Comparison of ENCODE assay signal across 9 cellular contexts in the genomic region with DNA sequence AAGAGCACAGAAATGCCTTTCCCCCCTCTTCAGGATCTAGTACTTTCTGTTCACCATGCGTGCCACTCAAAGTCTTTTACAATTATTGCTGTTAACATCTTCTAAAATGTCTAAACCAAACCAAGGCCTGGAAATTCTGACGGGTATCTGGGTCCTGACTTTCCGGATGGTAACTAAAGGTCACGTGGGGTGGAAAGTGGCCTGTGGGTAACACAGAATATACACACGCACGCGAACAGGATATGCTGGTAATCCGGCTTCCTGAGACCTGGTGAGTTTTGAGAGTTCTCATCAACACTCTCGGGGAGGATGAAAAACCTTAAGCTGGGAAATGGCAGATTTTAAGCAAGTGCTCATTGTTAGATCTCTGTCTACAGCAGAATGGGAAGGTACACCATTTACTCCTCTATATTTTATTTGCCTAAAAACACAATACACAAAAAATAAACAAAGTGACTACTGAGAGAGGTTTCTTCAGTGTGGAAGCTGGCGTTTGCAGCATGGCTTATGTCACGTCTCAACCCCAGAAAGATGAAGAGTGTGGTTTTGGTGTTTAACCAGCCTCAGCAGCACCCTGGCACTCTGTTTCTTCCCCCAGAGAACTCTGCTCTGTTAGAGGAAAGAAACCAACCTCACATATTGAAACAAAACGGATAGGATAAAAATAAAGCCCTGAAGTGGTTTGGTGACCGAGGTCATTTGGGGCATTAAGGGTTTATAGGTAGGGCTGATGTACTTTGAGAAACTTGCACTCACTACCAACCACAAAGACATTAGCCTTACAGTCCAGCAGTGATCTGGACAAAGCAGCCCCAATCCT. TPM values are rescaled to one million over a fixed set of nuclear protein-coding genes. Genes with fewer than 3 reads are reported as not detected.
DNase-seq lines count a peak whose midpoint lies in the region; ATAC-seq and TF ChIP-seq lines count a peak whose summit lies in the region.
"Had no signal": no experiment of that assay in that cellular context is flagged by ENCODE, and none has a peak within 500 bp of the region (broad histone marks: within the 10 kb centered on the region; RNA-seq: fewer than 3 reads in every experiment).

No MANE protein-coding gene starts in this region.

- H3K36me3 ChIP-seq in naive thymus-derived CD4-positive, alpha-beta T cell (ENCODE audit: control insufficient read depth in 2 of 3, insufficient read depth in 3 of 3, low read length in 3 of 3) = no peaks in the 10 kb centered on the region
- H3K36me3 ChIP-seq in PC-3 (ENCODE audit: low read depth, low read length) = no peaks in the 10 kb centered on the region

- H4K20me1 ChIP-seq in PC-3 (ENCODE audit: low read length) = 0 out of 2 replicates have a peak, but pooled peaks cover 3% of the 10 kb centered on the region

- peaks cover 0 to 42% (median 12%) of the 10 kb centered on the region in 5 donors for H3K36me3 Mint-ChIP-seq in naive thymus-derived CD4-positive, alpha-beta T cell

- H3K27ac ChIP-seq in naive thymus-derived CD4-positive, alpha-beta T cell (ENCODE audit: low read depth, low read length) = peak overlapping the region; percentile 80
- no peak overlapping the region for H3K27ac ChIP-seq in PC-3 (ENCODE audit: low read length)
- H3K27ac ChIP-seq: SK-N-MC had no signal

- no peaks in the 10 kb centered on the region for H3K9me2 ChIP-seq in PC-3 (replicated peaks; ENCODE audit: low read length)

- peak overlapping the region; percentile 96 to 100 (median 99) for H3K27ac Mint-ChIP-seq in naive thymus-derived CD4-positive, alpha-beta T cell

- intact Hi-C loops in naive thymus-derived CD4-positive, alpha-beta T cell (cut with micrococcal nuclease) = loop anchor here (1.0 to 5.0 kb wide), 17 partner anchors 9 to 550 kb away; a partner anchor contains a TSS
- intact Hi-C loops in PC-3 (cut with micrococcal nuclease) = no loop called here

- DNase-seq in activated CD8-positive, alpha-beta memory T cell treated with anti-CD3 and anti-CD28 coated beads, Interleukin-2, amount 50 U/mL, for 4 hours = peak; percentile 80
- DNase-seq in naive thymus-derived CD4-positive, alpha-beta T cell = peak; percentile 20 to 96 (median 91)
- DNase-seq in cerebellar cortex (ENCODE audit: low spot score) (no peak), NCI-H146 treated with DMSO at 0.1 percent for 48 hours (lab: John Stamatoyannopoulos, UW; ENCODE audit: unreplicated experiment) (no peak), PC-3 (no peak)

- no peaks in the 10 kb centered on the region for H3K27me3 ChIP-seq in naive thymus-derived CD4-positive, alpha-beta T cell (ENCODE audit: control insufficient read depth in 2 of 2, insufficient read depth in 2 of 2, low read length in 2 of 2)
- no peaks in the 10 kb centered on the region for H3K27me3 ChIP-seq in PC-3 (ENCODE audit: low read length)

- H3K4me1 ChIP-seq in naive thymus-derived CD4-positive, alpha-beta T cell (ENCODE audit: control insufficient read depth in 2 of 2, insufficient read depth in 2 of 2, low read length in 2 of 2) = peaks cover 65 to 90% of the 10 kb centered on the region in 2 donors
- H3K4me1 ChIP-seq in PC-3 (ENCODE audit: insufficient read depth, low read length) = peaks cover 9% of the 10 kb centered on the region; the same call in 1 of the 2 replicates

- no peak for TF ChIP-seq CTCF in PC-3 (conservative IDR thresholded peaks at IDR 0.05; ENCODE audit: low read depth, low read length)

- H3K9ac ChIP-seq in PC-3 (ENCODE audit: low read length) = no peak overlapping the region

- no peaks in the 10 kb centered on the region for H3K79me2 ChIP-seq in PC-3 (ENCODE audit: low read length)

- POLR2A ChIA-PET in naive thymus-derived CD4-positive, alpha-beta T cell (lab: Charles Lee) = interaction anchor here (0.6 to 12.4 kb wide), 16 partner anchors 10 to 776 kb away, joined by 3 to 148 read pairs (median 6); a partner anchor contains a TSS
- POLR2A ChIA-PET in PC-3 (lab: Charles Lee; ENCODE audit: unreplicated experiment) = no interaction called here

- peaks cover 38 to 89% (median 83%) of the 10 kb centered on the region in 7 donors for H3K4me1 Mint-ChIP-seq in naive thymus-derived CD4-positive, alpha-beta T cell

- H3K9me3 Mint-ChIP-seq in naive thymus-derived CD4-positive, alpha-beta T cell = peaks cover 0 to 1% (median 0%) of the 10 kb centered on the region in 11 donors

- CTCF ChIA-PET in naive thymus-derived CD4-positive, alpha-beta T cell (lab: Charles Lee) = interaction anchor here (0.6 to 6.6 kb wide), 6 partner anchors 8 to 211 kb away, joined by 3 to 53 read pairs (median 6); a partner anchor contains a TSS
- CTCF ChIA-PET in PC-3 (lab: Charles Lee) = no interaction called here

- no peak overlapping the region for H3K4me2 ChIP-seq in PC-3 (ENCODE audit: low read length)

- no TSS peak for BruUV-seq in PC-3 (replicated peaks; lab: Mats Ljungman, UMichigan)

- H3K9me3 ChIP-seq in naive thymus-derived CD4-positive, alpha-beta T cell (ENCODE audit: control insufficient read depth in 2 of 3, low read length in 3 of 3) = no peaks in the 10 kb centered on the region
- H3K9me3 ChIP-seq in PC-3 (ENCODE audit: low read length) = no peaks in the 10 kb centered on the region

- H3K27me3 Mint-ChIP-seq in naive thymus-derived CD4-positive, alpha-beta T cell = no peaks in the 10 kb centered on the region

- peak overlapping the region; percentile 69 to 94 (median 82) for H3K4me3 Mint-ChIP-seq in naive thymus-derived CD4-positive, alpha-beta T cell

- peak overlapping the region; percentile 38 for H3K4me3 ChIP-seq in naive thymus-derived CD4-positive, alpha-beta T cell (ENCODE audit: low read length)
- no peak overlapping the region for H3K4me3 ChIP-seq in PC-3 (ENCODE audit: low read length)
- H3K4me3 ChIP-seq: SK-N-MC had no signal

- no peak overlapping the region for H2AFZ ChIP-seq in PC-3 (ENCODE audit: low read length)

- ATAC-seq in GM19397 (IDR thresholded peaks at IDR 0.05; ENCODE audit: unreplicated experiment) (peak; percentile 69), HG03520 (IDR thresholded peaks at IDR 0.05; ENCODE audit: unreplicated experiment) (peak; percentile 58), GM18517 (IDR thresholded peaks at IDR 0.05; ENCODE audit: unreplicated experiment) (no peak), PC-3 (no peak)
- peak; percentile 92 for ATAC-seq in naive thymus-derived CD4-positive, alpha-beta T cell

- H3F3A ChIP-seq in PC-3 (ENCODE audit: low read length, unreplicated experiment) = no peaks in the 10 kb centered on the region

RNA-seq across cellular contexts. Expression of a gene that starts 37.3 kb away (rescaled TPM):
- 10 to 100 TPM; 45.6 to 65.3 (median 55.8) TPM for total RNA-seq in naive thymus-derived CD4-positive, alpha-beta T cell
- 10 to 100 TPM in 1 of 2 donors, 1 to 10 TPM in 1; 8.6 to 14.0 TPM for polyA plus RNA-seq in naive thymus-derived CD4-positive, alpha-beta T cell
- total RNA-seq in PC-3 (2014; rRNA removed) = 13.4 and 20.4 TPM in 2 replicates

RNA-seq across cellular contexts. Expression of a gene that starts 37.5 kb away (rescaled TPM):
- total RNA-seq in naive thymus-derived CD4-positive, alpha-beta T cell = 10 to 100 TPM in 1 of 5 experiments, 1 to 10 TPM in 4; 3.1 to 16.0 (median 8.3) TPM
- polyA plus RNA-seq in naive thymus-derived CD4-positive, alpha-beta T cell = 1 to 10 TPM; 5.2 to 9.6 TPM
- total RNA-seq in PC-3 (2014; rRNA removed) = 8.8 and 12.0 TPM in 2 replicates

Comparison
In these comparisons a context has a peak if more than half of its experiments do, and no peak if none do; other contexts are left out.
1. ATAC-seq: peak in GM19397 (single experiment), HG03520 (single experiment) and naive thymus-derived CD4-positive, alpha-beta T cell (single experiment); none in GM18517 (single experiment) and PC-3 (single experiment).
2. DNase-seq: peak in activated CD8-positive, alpha-beta memory T cell treated with anti-CD3 and anti-CD28 coated beads, Interleukin-2, amount 50 U/mL, for 4 hours (single experiment) and naive thymus-derived CD4-positive, alpha-beta T cell (9 of 9); none in cerebellar cortex (single experiment), NCI-H146 treated with DMSO at 0.1 percent for 48 hours (single experiment) and PC-3 (single experiment).